In the genomic region with DNA sequence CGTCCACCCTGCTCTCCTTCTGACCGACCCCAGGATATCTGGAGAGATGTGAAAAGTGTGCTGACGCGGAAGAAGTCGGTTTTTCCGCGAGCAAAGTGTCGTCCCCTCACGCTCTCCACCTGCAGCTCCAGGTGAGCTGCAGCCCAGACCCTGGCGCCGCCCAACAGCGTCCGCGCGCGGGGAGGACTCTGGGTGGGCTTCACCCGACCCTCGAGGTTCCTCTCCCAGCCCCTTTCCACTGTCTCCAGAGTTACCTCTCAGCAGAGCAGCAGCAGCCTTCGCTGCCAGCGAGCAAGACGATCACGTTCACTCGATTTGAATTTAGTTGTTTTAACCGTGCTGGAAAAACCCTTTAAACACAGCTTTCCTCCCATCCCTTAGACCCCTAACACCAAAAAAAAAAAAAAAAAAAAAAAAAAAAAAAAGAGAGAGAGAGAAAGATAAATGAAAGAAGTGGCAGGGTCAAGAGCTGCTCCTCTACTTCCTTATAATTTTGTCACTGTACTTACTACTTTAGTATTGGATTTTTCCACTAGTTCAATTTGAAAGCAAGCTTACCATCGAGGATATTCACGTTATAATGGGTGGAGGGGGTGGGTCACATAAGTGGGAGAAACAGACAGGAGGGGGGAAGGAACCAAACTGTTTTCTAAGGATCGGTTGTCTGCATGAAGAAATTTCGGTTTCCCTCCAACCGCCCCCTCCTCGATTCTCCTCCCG, we compare ENCODE assay signal across 8 cellular contexts. TPM values are rescaled to one million over a fixed set of nuclear protein-coding genes. Genes with fewer than 3 reads are reported as not detected.
A peak's percentile ranks its signal among the peaks of the same experiment; 100 is the strongest.
DNase-seq lines count a peak whose midpoint lies in the region; ATAC-seq, FAIRE-seq and TF ChIP-seq lines count a peak whose summit lies in the region.

No MANE protein-coding gene starts in this region.

- H3K27ac ChIP-seq in ACC112 (ENCODE audit: low read depth, low read length) (no peak overlapping the region), HUES48 (ENCODE audit: low read depth, low read length) (no peak overlapping the region), astrocyte (ENCODE audit: low read depth, low read length) (no peak overlapping the region), iPS-18a (ENCODE audit: low read length) (no peak overlapping the region), spleen (peak overlapping the region; percentile 91 to 98 (median 95))

- TF ChIP-seq POLR2A in spleen (IDR thresholded peaks at IDR 0.05): no peak

- no peak for FAIRE-seq in astrocyte (lab: Jason Lieb, UNC)

- H3K4me1 Mint-ChIP-seq in astrocyte (ENCODE audit: low read depth, unreplicated experiment): no peaks in the 10 kb centered on the region

- 0 to 1% (median 1%) methylated on average over 27 to 31 of the region's 31 CpGs for WGBS in spleen, 5 donors

- no peaks in the 10 kb centered on the region for H4K20me1 ChIP-seq in astrocyte (ENCODE audit: insufficient read depth, low read length)

- no peak for TF ChIP-seq CTCF in astrocyte (IDR thresholded peaks at IDR 0.05; ENCODE audit: insufficient read depth, low read depth, low read length)
- peak in 1 of 11 experiments; percentile 1 for TF ChIP-seq CTCF in spleen (IDR thresholded peaks at IDR 0.05 in 8 of 11, conservative IDR thresholded peaks at IDR 0.05 in 3 of 11)

- H3K9me3 Mint-ChIP-seq in astrocyte (ENCODE audit: unreplicated experiment): no peaks in the 10 kb centered on the region

- peak; percentile 2 for ATAC-seq in GM18519 (IDR thresholded peaks at IDR 0.05; ENCODE audit: low FRiP score, unreplicated experiment)
- ATAC-seq in HG03565 (IDR thresholded peaks at IDR 0.05; ENCODE audit: unreplicated experiment): no peak

- H3K27ac Mint-ChIP-seq in astrocyte (ENCODE audit: unreplicated experiment): peak overlapping the region; percentile 47

- peak overlapping the region; percentile 98 for H3K4me2 ChIP-seq in astrocyte (ENCODE audit: low read length)

- peak overlapping the region; percentile 85 for H3K4me3 ChIP-seq in ACC112 (ENCODE audit: low read depth, low read length)
- H3K4me3 ChIP-seq in HUES48 (ENCODE audit: low read depth, low read length): peak overlapping the region; percentile 62
- peak overlapping the region; percentile 87 for H3K4me3 ChIP-seq in astrocyte (ENCODE audit: insufficient read depth, low read depth, low read length)
- peak overlapping the region; percentile 90 for H3K4me3 ChIP-seq in iPS-18a (ENCODE audit: low read length)
- peak overlapping the region; percentile 76 to 96 (median 94) for H3K4me3 ChIP-seq in spleen

- peaks cover 17% of the 10 kb centered on the region for H3K27me3 Mint-ChIP-seq in astrocyte (ENCODE audit: low read depth, unreplicated experiment)

- H3K9ac ChIP-seq in HUES48 (ENCODE audit: low read depth, low read length): no peak overlapping the region
- peak overlapping the region; percentile 77 for H3K9ac ChIP-seq in astrocyte (ENCODE audit: low read length)
- peak overlapping the region; percentile 38 for H3K9ac ChIP-seq in iPS-18a (ENCODE audit: low read length)

- H3K79me2 ChIP-seq in ACC112 (ENCODE audit: control insufficient read depth, insufficient read depth, low read length, unreplicated experiment) (no peaks in the 10 kb centered on the region), astrocyte (ENCODE audit: insufficient read depth, low read length) (no peaks in the 10 kb centered on the region)

- peak overlapping the region; percentile 96 for H3K4me3 Mint-ChIP-seq in astrocyte (ENCODE audit: unreplicated experiment)

- DNase-seq in astrocyte (ENCODE audit: low read depth): no peak
- peak; percentile 90 for DNase-seq in spleen
- DNase-seq in NCI-H2029 (lab: John Stamatoyannopoulos, UW): no peak

- H3K36me3 ChIP-seq in ACC112 (ENCODE audit: insufficient read depth, low read length) (no peaks in the 10 kb centered on the region), HUES48 (ENCODE audit: control insufficient read depth, insufficient read depth, low read length) (no peaks in the 10 kb centered on the region), astrocyte (ENCODE audit: insufficient read depth, low read length) (no peaks in the 10 kb centered on the region), iPS-18a (ENCODE audit: control insufficient read depth, low read depth, low read length) (no peaks in the 10 kb centered on the region), spleen (no peaks in the 10 kb centered on the region)

- H3K36me3 Mint-ChIP-seq in astrocyte (ENCODE audit: low read depth, unreplicated experiment): no peaks in the 10 kb centered on the region

- intact Hi-C loops in spleen (cut with DNase I; ENCODE audit: low total_unique reads): loop anchor here (10.0 kb wide), 1 partner anchor 378 kb away; no protein-coding TSS in a partner anchor

- peaks cover 85% of the 10 kb centered on the region for H3K27me3 ChIP-seq in ACC112 (ENCODE audit: insufficient read depth, low read length)
- peaks cover 59% of the 10 kb centered on the region for H3K27me3 ChIP-seq in HUES48 (ENCODE audit: control insufficient read depth, insufficient read depth, low read length)
- peaks cover 43% of the 10 kb centered on the region for H3K27me3 ChIP-seq in astrocyte (ENCODE audit: insufficient read depth, low read length)
- peaks cover 71% of the 10 kb centered on the region for H3K27me3 ChIP-seq in iPS-18a (ENCODE audit: control insufficient read depth, insufficient read depth, low read length)
- peaks cover 0 to 50% (median 0%) of the 10 kb centered on the region in 7 donors for H3K27me3 ChIP-seq in spleen (replicated peaks in 1 of 7)

- H3K9me3 ChIP-seq in HUES48 (ENCODE audit: control insufficient read depth, insufficient read depth, low read length) (no peaks in the 10 kb centered on the region), astrocyte (ENCODE audit: insufficient read depth, low read depth, low read length) (no peaks in the 10 kb centered on the region), iPS-18a (ENCODE audit: control insufficient read depth, low read depth, low read length) (no peaks in the 10 kb centered on the region), spleen (no peaks in the 10 kb centered on the region)

- H2AFZ ChIP-seq in ACC112 (ENCODE audit: low read length, unreplicated experiment) (peak overlapping the region; percentile 78), astrocyte (ENCODE audit: low read depth, low read length) (peak overlapping the region; percentile 98)

- no peaks in the 10 kb centered on the region for H3K4me1 ChIP-seq in ACC112 (ENCODE audit: control insufficient read depth, insufficient read depth, low read length, unreplicated experiment)
- peaks cover 33% of the 10 kb centered on the region for H3K4me1 ChIP-seq in HUES48 (ENCODE audit: control insufficient read depth, insufficient read depth, low read length)
- H3K4me1 ChIP-seq in astrocyte (ENCODE audit: insufficient read depth, low read length): peaks cover 21% of the 10 kb centered on the region
- peaks cover 28% of the 10 kb centered on the region for H3K4me1 ChIP-seq in iPS-18a (ENCODE audit: control insufficient read depth, low read depth, low read length)
- peaks cover 8 to 85% (median 53%) of the 10 kb centered on the region in 6 donors for H3K4me1 ChIP-seq in spleen

RNA-seq across cellular contexts. Expression of gene NR3C2, which starts 0.8 kb away (rescaled TPM):
- total RNA-seq in astrocyte (2.5 TPM in 2 replicates), spleen (10 to 100 TPM; 13.6 to 25.9 (median 18.2) TPM)
- 1 to 10 TPM; 1.2 to 2.5 (median 1.3) TPM for polyA plus RNA-seq in spleen

Comparison
In these comparisons a context has a peak if more than half of its experiments do, and no peak if none do; other contexts are left out.
1. H3K27ac ChIP-seq: peak in spleen (8 of 8); none in ACC112 (single experiment), HUES48 (single experiment), astrocyte (single experiment) and iPS-18a (single experiment).
2. Peak in every context shown above with its lines, with median percentiles within 50 percentile points of each other: H3K4me3 ChIP-seq.